In the genomic region with DNA sequence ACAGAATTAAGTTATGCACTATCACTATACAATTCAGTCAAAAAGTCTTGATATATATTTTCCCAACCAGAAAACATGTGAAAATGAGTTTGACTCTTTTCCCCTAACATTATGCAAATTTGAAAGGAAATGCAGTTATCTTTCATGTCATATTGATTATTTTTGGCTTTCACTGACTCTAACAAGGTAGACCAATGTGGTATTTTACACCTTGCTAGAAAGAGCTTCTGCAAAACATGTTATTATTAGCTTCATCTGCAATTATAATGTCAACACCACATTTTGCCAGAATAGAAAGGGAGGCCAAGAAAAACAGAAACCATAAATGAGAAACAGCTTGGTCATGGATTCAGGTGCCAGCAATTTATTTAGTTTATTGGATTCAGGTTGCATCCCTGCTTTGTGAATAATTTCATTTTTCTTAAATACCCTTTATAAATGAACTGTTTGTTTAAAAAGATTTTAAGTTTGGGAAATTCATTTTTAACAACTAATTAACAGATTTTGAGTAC, we compare ENCODE assay signal across 22 cellular contexts.
"Had no signal": no experiment of that assay in that cellular context is flagged by ENCODE, and none has a peak within 500 bp of the region (broad histone marks: within the 10 kb centered on the region; RNA-seq: fewer than 3 reads in every experiment).

No MANE protein-coding gene starts in this region.

- ATAC-seq: heart right ventricle; left cardiac atrium; left lung; naive thymus-derived CD4-positive, alpha-beta T cell; sciatic nerve; stimulated activated naive CD8-positive, alpha-beta T cell treated with anti-CD3 and anti-CD28 coated beads, Interleukin-15, amount 100 ng/mL, for 72 hours had no signal

- DNase-seq: cortex of kidney; dorsolateral prefrontal cortex; effector CD4-positive, alpha-beta T cell; endodermal cell; foreskin melanocyte; glutamatergic neuron; heart right ventricle; hippocampal formation; left cardiac atrium; left lung; mesendoderm; midbrain; naive thymus-derived CD4-positive, alpha-beta T cell; nucleus accumbens; stimulated activated CD4-positive, alpha-beta T cell treated with anti-CD3 and anti-CD28 coated beads, Interleukin-12 subunit alpha, Interleukin-12 subunit beta, amount 100 ng/mL, for 4 hours; stimulated activated CD4-positive, alpha-beta T cell treated with anti-CD3 and anti-CD28 coated beads, Interleukin-1b, Interleukin-23, amount 100 ng/mL, for 48 hours; stimulated activated CD4-positive, alpha-beta T cell treated with anti-CD3 and anti-CD28 coated beads, Interleukin-4, amount 100 ng/mL, for 1 hour; stimulated activated CD8-positive, alpha-beta memory T cell treated with anti-CD3 and anti-CD28 coated beads, Interleukin-4, amount 100 ng/mL, for 48 hours; stimulated activated naive CD4-positive, alpha-beta T cell; stimulated activated naive CD8-positive, alpha-beta T cell treated with anti-CD3 and anti-CD28 coated beads, Interleukin-15, amount 100 ng/mL, for 72 hours; transverse colon had no signal
